In the genomic region with DNA sequence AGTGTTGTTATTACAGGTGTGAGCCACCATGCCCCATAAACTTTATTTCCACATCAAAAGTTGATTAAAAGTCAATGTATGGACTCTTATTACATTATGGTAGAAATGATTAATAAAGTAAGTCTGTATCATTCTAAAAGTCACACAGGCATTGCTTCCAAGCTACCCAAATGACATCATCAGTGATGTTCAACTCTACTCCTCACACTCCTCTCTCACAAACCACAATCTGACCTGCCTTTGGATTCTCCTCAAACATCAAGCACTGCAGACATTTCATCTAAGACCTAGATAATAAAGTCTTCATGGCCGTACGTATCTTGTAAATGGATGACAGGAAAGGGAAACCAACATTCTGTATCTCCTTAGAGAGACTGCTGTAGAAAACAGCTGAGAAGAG, we compare ENCODE assay signal across 31 cellular contexts.
"Had no signal": no experiment of that assay in that cellular context is flagged by ENCODE, and none has a peak within 500 bp of the region (broad histone marks: within the 10 kb centered on the region; RNA-seq: fewer than 3 reads in every experiment).

No MANE protein-coding gene starts in this region.

- FAIRE-seq: TTC549 had no signal

- DNase-seq: activated CD4-positive, alpha-beta T cell treated with anti-CD3 and anti-CD28 coated beads, Interleukin-2, amount 10 ng/mL, durations not matched to agents 24 days and 14 days; activated CD4-positive, alpha-beta T cell treated with anti-CD3 and anti-CD28 coated beads, Interleukin-2, amount 50 U/mL, for 4 hours; activated CD8-positive, alpha-beta memory T cell treated with anti-CD3 and anti-CD28 coated beads, Interleukin-2, amount 50 U/mL, for 4 hours; activated gamma-delta T cell treated with Interleukin-2 at 50 U/mL for 16 hours; activated naive CD4-positive, alpha-beta T cell treated with anti-CD3 and anti-CD28 coated beads for 36 hours; activated T-cell treated with anti-CD3 and anti-CD28 coated beads for 4 hours; activated T-cell treated with anti-CD3 and anti-CD28 coated beads, Interleukin-2, amount 50 U/mL, for 4 hours; amygdala; MM.1S; MV-4-11; NCI-H1092 treated with DMSO at 0.1 percent for 48 hours; NCI-H1417; NCI-H146; NCI-H187; NCI-H2029 treated with DMSO at 0.1 percent for 48 hours; NCI-H2107; NCI-H2171; NCI-H510A; NCI-H526; NCI-H748 treated with DMSO at 0.1 percent for 48 hours; NK-92 treated with Interleukin-12 subunit alpha and Interleukin-12 subunit beta, amount 100 ng/mL, for 24 hours; PC-3; Peyer's patch; RPMI8226; SHP77 treated with DMSO at 0.1 percent for 48 hours; SK-N-SH had no signal

- H3K4me1 ChIP-seq: ascending aorta, Peyer's patch had no signal

- H3K27me3 ChIP-seq: ascending aorta, cardiac muscle cell, Peyer's patch, SJSA1 had no signal

- H3K9ac ChIP-seq: KMS-11, SK-N-SH had no signal

- ATAC-seq: activated T-cell treated with anti-CD3 and anti-CD28 coated beads, Interleukin-2, amount 50 U/mL, for 4 hours; PC-3 had no signal

- H3K27ac ChIP-seq: ascending aorta, KMS-11, Peyer's patch, SJSA1 had no signal

- H3K9me3 ChIP-seq: ascending aorta, Peyer's patch, SJSA1, SK-N-SH had no signal

- H3K4me2 ChIP-seq: KMS-11, SK-N-SH had no signal

- H3K4me3 ChIP-seq: ascending aorta, cardiac muscle cell, Peyer's patch, SJSA1 had no signal
